ENCODE assay signal across 2 cellular contexts in genomic region chr10:119051775-119052174, GRCh38.
A peak's percentile ranks its signal among the peaks of the same experiment; 100 is the strongest.
TF ChIP-seq lines count a peak whose summit lies in the region.

No MANE protein-coding gene starts in this region.

TF ChIP-seq in GM12891, 5 proteins besides CTCF, POLR2A, EP300 and RAD21:
- TF ChIP-seq PAX5 (IDR thresholded peaks at IDR 0.05; ENCODE audit: insufficient read depth, low read length, severe bottlenecking) (no peak), POLR2AphosphoS5 (IDR thresholded peaks at IDR 0.05; ENCODE audit: low read depth, low read length) (0 out of 2 replicates have a peak, but pooled peaks have one; percentile 16)
TF ChIP-seq in GM12891: peak in this region for 1.

TF ChIP-seq in K562, 482 proteins besides CTCF, POLR2A, EP300 and RAD21:
- TF ChIP-seq FOSL1 (tag; conservative IDR thresholded peaks at IDR 0.05) (no peak), SPI1 (IDR thresholded peaks at IDR 0.05; ENCODE audit: borderline replicate concordance, low read depth, low read length) (no peak)
